Comparison of ENCODE assay signal across 8 cellular contexts in the genomic region with DNA sequence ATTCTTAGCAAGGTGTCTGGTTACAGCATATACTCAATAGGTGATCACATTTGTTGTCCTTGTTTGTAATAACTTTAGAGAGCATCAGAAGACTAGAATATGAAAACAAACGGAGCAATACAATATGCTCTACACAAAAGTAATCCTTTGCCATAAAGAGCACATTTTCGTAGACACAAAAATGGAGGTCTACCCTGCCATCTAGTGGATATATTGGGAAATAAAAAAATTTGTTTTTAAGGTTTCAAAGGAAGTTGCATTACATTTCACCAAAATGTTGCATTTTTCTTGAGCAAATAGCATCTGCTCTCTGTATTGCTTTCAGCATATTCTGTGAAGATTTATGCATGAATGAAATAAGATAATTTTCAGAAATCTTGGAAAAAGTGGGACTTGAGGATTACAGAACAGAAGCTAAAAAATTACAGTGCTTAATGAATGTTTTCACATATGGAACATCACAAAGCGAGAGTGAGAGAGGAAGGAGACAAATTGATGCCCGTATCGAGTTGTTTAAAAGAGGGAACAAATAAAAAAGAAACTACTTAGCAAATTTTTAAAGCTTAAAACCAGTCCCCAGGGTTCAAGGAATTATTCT.
DNase-seq lines count a peak whose midpoint lies in the region; ATAC-seq, FAIRE-seq and TF ChIP-seq lines count a peak whose summit lies in the region.

No MANE protein-coding gene starts in this region.

- H3K27ac ChIP-seq in sigmoid colon: peak overlapping the region in 1 of 4 donors; percentile 6

- no peak for TF ChIP-seq POLR2A in sigmoid colon (IDR thresholded peaks at IDR 0.05)

- ATAC-seq in HG02884 (IDR thresholded peaks at IDR 0.05; ENCODE audit: unreplicated experiment) (peak; percentile 63), omental fat pad (ENCODE audit: low FRiP score) (no peak), GM19395 (IDR thresholded peaks at IDR 0.05; ENCODE audit: unreplicated experiment) (no peak)

- 25 to 31% methylated on average over 5 of the region's 5 CpGs for WGBS in sigmoid colon, 2 donors

- H3K4me3 ChIP-seq in fibroblast of the aortic adventitia (ENCODE audit: low read depth, low read length) (no peak overlapping the region), sigmoid colon (peak overlapping the region in 1 of 4 donors; percentile 7)

- no peaks in the 10 kb centered on the region for H3K27me3 ChIP-seq in sigmoid colon

- no peaks in the 10 kb centered on the region for H3K36me3 ChIP-seq in sigmoid colon

- FAIRE-seq in RCC 7860 (lab: Jason Lieb, UNC): peak; percentile 35

- no peaks in the 10 kb centered on the region for H3K9me3 ChIP-seq in sigmoid colon

- DNase-seq in NCI-H1417 (lab: John Stamatoyannopoulos, UW) (peak in 2 of 3 experiments; percentile 30 to 67), NCI-H1417 treated with DMSO at 0.1 percent for 48 hours (lab: John Stamatoyannopoulos, UW) (no peak), RCC 7860 (ENCODE audit: low spot score) (no peak), fibroblast of the aortic adventitia (ENCODE audit: low read depth) (peak; percentile 83), sigmoid colon (no peak), omental fat pad (ENCODE audit: low spot score) (no peak)

- H3K4me1 ChIP-seq in sigmoid colon: no peaks in the 10 kb centered on the region

- TF ChIP-seq CTCF in fibroblast of the aortic adventitia (IDR thresholded peaks at IDR 0.05; ENCODE audit: insufficient read depth, low read length) (peak; percentile 38), sigmoid colon (IDR thresholded peaks at IDR 0.05) (peak in 3 of 4 experiments; percentile 16 to 58 (median 51)), omental fat pad (IDR thresholded peaks at IDR 0.05) (peak in 1 of 3 donors; percentile 15)

- intact Hi-C loops in sigmoid colon (cut with DNase I): loop anchor here (5.0 kb wide), 1 partner anchor 1220 kb away; no protein-coding TSS in a partner anchor

- no peak for TF ChIP-seq EP300 in sigmoid colon (IDR thresholded peaks at IDR 0.05)

Comparison
In these comparisons a context has a peak if more than half of its experiments do, and no peak if none do; other contexts are left out.
1. DNase-seq: peak in NCI-H1417 (2 of 3) and fibroblast of the aortic adventitia (single experiment); none in NCI-H1417 treated with DMSO at 0.1 percent for 48 hours (single experiment), RCC 7860 (single experiment), sigmoid colon (single experiment) and omental fat pad (single experiment).